23 cellular contexts compared by ENCODE assay signal in genomic region chr2:42918041-42918440, GRCh38.
A peak's percentile ranks its signal among the peaks of the same experiment; 100 is the strongest.
DNase-seq lines count a peak whose midpoint lies in the region; ATAC-seq, FAIRE-seq and TF ChIP-seq lines count a peak whose summit lies in the region.
"Had no signal": no experiment of that assay in that cellular context is flagged by ENCODE, and none has a peak within 500 bp of the region (broad histone marks: within the 10 kb centered on the region; RNA-seq: fewer than 3 reads in every experiment).

No MANE protein-coding gene starts in this region.

- DNase-seq in MCF 10A (ENCODE audit: unreplicated experiment): peak; percentile 45
- DNase-seq in mammary epithelial cell: no peak
- no peak for DNase-seq in endothelial cell of umbilical vein (ENCODE audit: low read depth, low spot score)
- DNase-seq in mesenchymal stem cell: no peak
- DNase-seq in upper lobe of left lung: no peak
- DNase-seq in kidney tubule cell (ENCODE audit: low spot score): no peak
- no peak for DNase-seq in GM13976 (ENCODE audit: low spot score)
- DNase-seq in activated CD8-positive, alpha-beta memory T cell treated with anti-CD3 and anti-CD28 coated beads for 24 hours: no peak
- DNase-seq: activated gamma-delta T cell, amniotic stem cell, DMS79 treated with DMSO at 0.1 percent for 48 hours, KG1, MV-4-11, NCI-H187, T-helper 17 cell had no signal

- H3K79me1 ChIP-seq in mesenchymal stem cell (replicated peaks; ENCODE audit: low read length, poor library complexity, severe bottlenecking): no peaks in the 10 kb centered on the region

- H3K9ac ChIP-seq in mammary epithelial cell (ENCODE audit: insufficient read depth, low read length) (no peak overlapping the region), endothelial cell of umbilical vein (replicated peaks; ENCODE audit: extremely low read depth, insufficient read depth, low read length) (no peak overlapping the region), mesenchymal stem cell (ENCODE audit: low read length) (peak overlapping the region; percentile 49)

- H3K79me2 ChIP-seq in mammary epithelial cell (ENCODE audit: insufficient read depth, low read length): no peaks in the 10 kb centered on the region
- H3K79me2 ChIP-seq in endothelial cell of umbilical vein (ENCODE audit: control insufficient read depth, insufficient read depth, low read length): no peaks in the 10 kb centered on the region

- H3K4ac ChIP-seq in mesenchymal stem cell (ENCODE audit: low read depth in 1 of 2, low read length in 2 of 2): no peak overlapping the region

- in situ Hi-C loops in mammary epithelial cell (cut with MboI; ENCODE audit: low sequenced_read_pairs in 2 of 2) (no loop called here), GM13976 (cut with MboI; ENCODE audit: low sequenced_read_pairs, unreplicated experiment) (no loop called here)

- H3K36me3 Mint-ChIP-seq in MCF 10A (ENCODE audit: insufficient read depth, unreplicated experiment): no peaks in the 10 kb centered on the region
- H3K36me3 Mint-ChIP-seq: stimulated activated naive B cell treated with anti-CD40 and anti-IgM and Interleukin-4, amounts not matched to agents 10 μg/mL and 1 μg/mL and 100 μg/mL, for 72 hours had no signal

- H3K27ac Mint-ChIP-seq in MCF 10A (ENCODE audit: low read depth, unreplicated experiment): no peak overlapping the region
- H3K27ac Mint-ChIP-seq: B cell; stimulated activated naive B cell treated with anti-CD40 and anti-IgM and Interleukin-4, amounts not matched to agents 10 μg/mL and 1 μg/mL and 100 μg/mL, for 72 hours; T-helper 17 cell had no signal

- POLR2A ChIA-PET in MCF 10A (lab: Yijun Ruan, JAX) (no interaction called here), endothelial cell of umbilical vein (lab: Charles Lee) (no interaction called here)

- H3K4me3 ChIP-seq in mammary epithelial cell (replicated peaks in 1 of 3; ENCODE audit: insufficient read depth in 1 of 3, low read depth in 2 of 3, low read length in 3 of 3) (no peak overlapping the region), endothelial cell of umbilical vein (replicated peaks in 1 of 3; ENCODE audit: insufficient read depth in 1 of 3, low read depth in 1 of 3, low read length in 3 of 3) (no peak overlapping the region), mesenchymal stem cell (ENCODE audit: insufficient read depth in 1 of 2, low read depth in 1 of 2, low read length in 2 of 2) (peak overlapping the region in 1 of 2 experiments; percentile 74), upper lobe of left lung (no peak overlapping the region)
- H3K4me3 ChIP-seq: cardiac muscle cell, dorsolateral prefrontal cortex, tibial artery had no signal

- H2BK120ac ChIP-seq in mesenchymal stem cell (ENCODE audit: low read depth, low read length): no peak overlapping the region

- H3K36me3 ChIP-seq in mammary epithelial cell (ENCODE audit: insufficient read depth, low read length) (no peaks in the 10 kb centered on the region), endothelial cell of umbilical vein (ENCODE audit: control insufficient read depth in 2 of 2, extremely low read depth in 1 of 2, insufficient read depth in 2 of 2, low read length in 2 of 2) (no peaks in the 10 kb centered on the region), mesenchymal stem cell (ENCODE audit: control insufficient read depth in 1 of 2, insufficient read depth in 2 of 2, low read depth in 1 of 2, low read length in 2 of 2) (no peaks in the 10 kb centered on the region), upper lobe of left lung (no peaks in the 10 kb centered on the region)
- H3K36me3 ChIP-seq: cardiac muscle cell, tibial artery had no signal

- H3K4me1 ChIP-seq in mammary epithelial cell (ENCODE audit: insufficient read depth, low read length) (peaks cover 5% of the 10 kb centered on the region), endothelial cell of umbilical vein (ENCODE audit: control insufficient read depth, extremely low read depth, insufficient read depth, low read length) (peaks cover 47% of the 10 kb centered on the region), mesenchymal stem cell (ENCODE audit: control insufficient read depth, insufficient read depth, low read depth, low read length) (peaks cover 8% of the 10 kb centered on the region), upper lobe of left lung (peaks cover 11 to 40% (median 16%) of the 10 kb centered on the region in 4 donors)

- H2AK5ac ChIP-seq in mesenchymal stem cell (ENCODE audit: low read length, severe bottlenecking): no peak overlapping the region

- H2BK12ac ChIP-seq in mesenchymal stem cell (ENCODE audit: low read length in 2 of 2): no peak overlapping the region

- H3K23ac ChIP-seq in mesenchymal stem cell (ENCODE audit: low read length in 2 of 2): no peak overlapping the region

- CTCF ChIA-PET in MCF 10A (lab: Yijun Ruan, JAX): interaction anchor here (0.9 to 1.1 kb wide), 2 partner anchors 12 to 309 kb away, joined by 3 read pairs; no protein-coding TSS in a partner anchor
- CTCF ChIA-PET in mammary epithelial cell (lab: Charles Lee; ENCODE audit: low non-redundant PET): no interaction called here
- CTCF ChIA-PET in endothelial cell of umbilical vein (lab: Charles Lee): interaction anchor here (0.7 to 1.5 kb wide), 4 partner anchors 11 to 79 kb away, joined by 3 to 7 read pairs (median 4); no protein-coding TSS in a partner anchor

- no peak overlapping the region for H3K4me3 Mint-ChIP-seq in MCF 10A (ENCODE audit: unreplicated experiment)
- H3K4me3 Mint-ChIP-seq: B cell; stimulated activated naive B cell treated with anti-CD40 and anti-IgM and Interleukin-4, amounts not matched to agents 10 μg/mL and 1 μg/mL and 100 μg/mL, for 72 hours; T-helper 17 cell had no signal

- BruUV-seq in MCF 10A (replicated peaks; lab: Mats Ljungman, UMichigan): no TSS peak
- BruUV-seq in mammary epithelial cell (replicated peaks; lab: Mats Ljungman, UMichigan): no TSS peak
- no TSS peak for BruUV-seq in endothelial cell of umbilical vein (replicated peaks; lab: Mats Ljungman, UMichigan)

- no peak for FAIRE-seq in endothelial cell of umbilical vein (lab: Jason Lieb, UNC)
- FAIRE-seq: GM12892, H1 had no signal

- H4K8ac ChIP-seq in mesenchymal stem cell (ENCODE audit: low read length): no peak overlapping the region

- H3K27ac ChIP-seq in mammary epithelial cell (ENCODE audit: insufficient read depth, low read depth, low read length) (no peak overlapping the region), endothelial cell of umbilical vein (ENCODE audit: insufficient read depth, low read depth, low read length) (peak overlapping the region; percentile 4), mesenchymal stem cell (ENCODE audit: low read length, poor library complexity, severe bottlenecking) (no peak overlapping the region), upper lobe of left lung (peak overlapping the region; percentile 22 to 73 (median 58))
- H3K27ac ChIP-seq: cardiac muscle cell, dorsolateral prefrontal cortex, VCaP had no signal

- H2BK15ac ChIP-seq in mesenchymal stem cell (ENCODE audit: low read depth, poor library complexity, severe bottlenecking): no peak overlapping the region

- ATAC-seq in upper lobe of left lung (ENCODE audit: low FRiP score in 2 of 2): no peak
- ATAC-seq: T-helper 17 cell had no signal

- intact Hi-C loops in MCF 10A (cut with micrococcal nuclease) (no loop called here), mammary epithelial cell (cut with micrococcal nuclease) (no loop called here), endothelial cell of umbilical vein (cut with micrococcal nuclease) (no loop called here)

- no peak overlapping the region for H2BK5ac ChIP-seq in mesenchymal stem cell (ENCODE audit: low read depth, low read length, poor library complexity, severe bottlenecking)

- TF ChIP-seq EP300 in upper lobe of left lung (IDR thresholded peaks at IDR 0.05): no peak

- dilution Hi-C loops in mammary epithelial cell (cut with HindIII; ENCODE audit: low sequenced_read_pairs): no loop called here
- dilution Hi-C loops in endothelial cell of umbilical vein (cut with MboI; ENCODE audit: extremely low pct_ligation_motif_present, low sequenced_read_pairs): no loop called here

- H3K4me1 Mint-ChIP-seq in MCF 10A (ENCODE audit: insufficient read depth, unreplicated experiment): peaks cover 11% of the 10 kb centered on the region

- no peaks in the 10 kb centered on the region for H3K9me1 ChIP-seq in endothelial cell of umbilical vein (replicated peaks; ENCODE audit: control insufficient read depth, extremely low read depth, insufficient read depth, low read length)

- H2AFZ ChIP-seq in mammary epithelial cell (ENCODE audit: low read depth, low read length): no peak overlapping the region
- H2AFZ ChIP-seq in endothelial cell of umbilical vein (ENCODE audit: low read depth, low read length): no peak overlapping the region
- no peak overlapping the region for H2AFZ ChIP-seq in mesenchymal stem cell (ENCODE audit: low read depth, low read length)

- H3K14ac ChIP-seq in mesenchymal stem cell (ENCODE audit: low read length in 2 of 2): no peak overlapping the region

- H3K9me3 Mint-ChIP-seq in MCF 10A (ENCODE audit: unreplicated experiment): no peaks in the 10 kb centered on the region
- H3K9me3 Mint-ChIP-seq: stimulated activated naive B cell treated with anti-CD40 and anti-IgM and Interleukin-4, amounts not matched to agents 10 μg/mL and 1 μg/mL and 100 μg/mL, for 72 hours had no signal

- TF ChIP-seq POLR2A in endothelial cell of umbilical vein (IDR thresholded peaks at IDR 0.05; ENCODE audit: low read depth, low read length) (no peak), upper lobe of left lung (IDR thresholded peaks at IDR 0.05) (no peak)

- H3K9me3 ChIP-seq in mammary epithelial cell (replicated peaks; ENCODE audit: insufficient read depth, low read length): no peaks in the 10 kb centered on the region
- no peaks in the 10 kb centered on the region for H3K9me3 ChIP-seq in endothelial cell of umbilical vein (replicated peaks; ENCODE audit: control insufficient read depth, insufficient read depth, low read length)
- no peaks in the 10 kb centered on the region for H3K9me3 ChIP-seq in mesenchymal stem cell (ENCODE audit: control insufficient read depth, low read length)
- H3K9me3 ChIP-seq in upper lobe of left lung: no peaks in the 10 kb centered on the region
- H3K9me3 ChIP-seq: tibial artery had no signal

- H3K27me3 Mint-ChIP-seq in MCF 10A (ENCODE audit: insufficient read depth, unreplicated experiment): no peaks in the 10 kb centered on the region

- no peak overlapping the region for H3K4me2 ChIP-seq in mammary epithelial cell (ENCODE audit: insufficient read depth, low read depth, low read length)
- peak overlapping the region; percentile 23 for H3K4me2 ChIP-seq in endothelial cell of umbilical vein (ENCODE audit: insufficient read depth, low read length)
- no peak overlapping the region for H3K4me2 ChIP-seq in mesenchymal stem cell (ENCODE audit: low read length, poor library complexity, severe bottlenecking)

- TF ChIP-seq CTCF in MCF 10A (IDR thresholded peaks at IDR 0.05; ENCODE audit: unreplicated experiment) (no peak), mammary epithelial cell (conservative IDR thresholded peaks at IDR 0.05 in 1 of 2, IDR thresholded peaks at IDR 0.05 in 1 of 2; ENCODE audit: extremely low read depth in 1 of 2, insufficient read depth in 1 of 2, low read depth in 1 of 2, low read length in 2 of 2) (no peak), endothelial cell of umbilical vein (IDR thresholded peaks at IDR 0.05; ENCODE audit: extremely low read depth in 1 of 2, insufficient read depth in 1 of 2, low read depth in 1 of 2, low read length in 2 of 2) (no peak), upper lobe of left lung (IDR thresholded peaks at IDR 0.05) (no peak), GM13976 (IDR thresholded peaks at IDR 0.05; ENCODE audit: borderline replicate concordance, control extremely low read depth, extremely low read depth, insufficient read depth, missing control alignments) (no peak)

- H4K20me1 ChIP-seq in mammary epithelial cell (ENCODE audit: insufficient read depth, low read length) (no peaks in the 10 kb centered on the region), endothelial cell of umbilical vein (replicated peaks; ENCODE audit: control insufficient read depth, extremely low read depth, insufficient read depth, low read length) (no peaks in the 10 kb centered on the region)

- H3K18ac ChIP-seq in mesenchymal stem cell (ENCODE audit: low read depth in 1 of 2, low read length in 2 of 2): no peak overlapping the region

- 84% methylated on average over 13 of the region's 13 CpGs for WGBS in mammary epithelial cell (ENCODE audit: low coverage, missing lambda C conversion rate)
- 96% methylated on average over 10 of the region's 13 CpGs for WGBS in mesenchymal stem cell
- 87 to 88% methylated on average over 13 of the region's 13 CpGs for WGBS in upper lobe of left lung, 2 donors

- H3K27me3 ChIP-seq in mammary epithelial cell (ENCODE audit: insufficient read depth, low read length) (no peaks in the 10 kb centered on the region), endothelial cell of umbilical vein (ENCODE audit: control insufficient read depth in 2 of 2, insufficient read depth in 2 of 2, low read length in 2 of 2) (no peaks in the 10 kb centered on the region), mesenchymal stem cell (ENCODE audit: control insufficient read depth in 1 of 2, insufficient read depth in 1 of 2, low read length in 2 of 2) (no peaks in the 10 kb centered on the region), upper lobe of left lung (no peaks in the 10 kb centered on the region)
- H3K27me3 ChIP-seq: cardiac muscle cell, dorsolateral prefrontal cortex, tibial artery had no signal

- H4K91ac ChIP-seq in mesenchymal stem cell (ENCODE audit: low read length): no peak overlapping the region

Comparison
In these comparisons a context has a peak if more than half of its experiments do, and no peak if none do; other contexts are left out.
1. H3K27ac ChIP-seq: peak in endothelial cell of umbilical vein (single experiment) and upper lobe of left lung (4 of 4); none in mammary epithelial cell (single experiment) and mesenchymal stem cell (single experiment).